Comparison of ENCODE assay signal across 10 cellular contexts in the genomic region with DNA sequence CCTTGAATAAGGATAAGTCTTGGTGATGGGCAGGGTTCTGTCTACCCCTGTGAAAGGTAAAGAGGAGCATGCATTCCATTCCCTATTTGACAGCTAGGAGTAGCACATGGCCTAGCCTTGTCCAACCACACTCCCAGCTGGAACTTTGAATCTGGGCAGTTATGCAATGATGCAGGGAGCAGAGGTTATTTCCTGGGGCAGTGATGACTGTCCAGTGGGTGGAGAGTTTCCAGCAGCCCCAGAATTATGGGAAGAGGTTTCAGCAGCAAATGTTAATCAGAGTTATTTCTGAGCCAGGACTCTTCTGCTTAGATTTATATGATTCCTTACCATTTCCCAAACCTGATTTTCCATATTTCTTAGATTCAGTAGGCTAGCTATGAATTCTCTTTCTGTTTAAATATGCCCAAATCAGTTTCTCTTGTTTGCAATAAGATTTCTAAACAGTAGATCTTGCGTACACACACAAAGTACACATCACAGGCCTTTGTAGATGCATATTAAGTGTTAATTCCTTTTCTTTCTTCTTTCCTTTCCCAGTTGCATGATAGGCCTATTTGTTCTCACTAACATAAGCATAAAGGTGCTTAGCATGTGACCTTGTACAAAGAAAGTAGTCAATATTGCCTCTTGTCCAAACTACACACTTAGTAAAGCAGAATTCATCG. TPM values are rescaled to one million over a fixed set of nuclear protein-coding genes. Genes with fewer than 3 reads are reported as not detected.
DNase-seq lines count a peak whose midpoint lies in the region; ATAC-seq and TF ChIP-seq lines count a peak whose summit lies in the region.
"Had no signal": no experiment of that assay in that cellular context is flagged by ENCODE, and none has a peak within 500 bp of the region (broad histone marks: within the 10 kb centered on the region; RNA-seq: fewer than 3 reads in every experiment).

No MANE protein-coding gene starts in this region.

- no peaks in the 10 kb centered on the region for H3K9me3 Mint-ChIP-seq in activated CD4-positive, alpha-beta memory T cell treated with anti-CD3 and anti-CD28 coated beads for 36 hours
- no peaks in the 10 kb centered on the region for H3K9me3 Mint-ChIP-seq in activated CD4-positive, alpha-beta memory T cell treated with anti-CD3 and anti-CD28 coated beads, Interleukin-2, amount 10 ng/mL, durations not matched to agents 7 days and 5 days
- H3K9me3 Mint-ChIP-seq in stimulated activated naive B cell treated with anti-CD40 and anti-IgM and Interleukin-4, amounts not matched to agents 10 μg/mL and 1 μg/mL and 100 μg/mL, for 72 hours, result no peaks in the 10 kb centered on the region
- no peaks in the 10 kb centered on the region for H3K9me3 Mint-ChIP-seq in progenitor cell of endocrine pancreas (ENCODE audit: low read depth)

- no peaks in the 10 kb centered on the region for H3K36me3 ChIP-seq in gastrocnemius medialis
- H3K36me3 ChIP-seq: neutrophil, WERI-Rb-1 had no signal

- CTCF ChIA-PET in activated CD4-positive, alpha-beta memory T cell treated with anti-CD3 and anti-CD28 coated beads for 36 hours (lab: Charles Lee), result interaction anchor here (0.6 kb wide), 1 partner anchor 27 kb away, joined by 3 read pairs; no protein-coding TSS in a partner anchor
- CTCF ChIA-PET in activated CD4-positive, alpha-beta memory T cell treated with anti-CD3 and anti-CD28 coated beads, Interleukin-2, amount 10 ng/mL, durations not matched to agents 7 days and 5 days (lab: Charles Lee), result no interaction called here

- intact Hi-C loops in activated CD4-positive, alpha-beta memory T cell treated with anti-CD3 and anti-CD28 coated beads for 36 hours (cut with micrococcal nuclease), result loop anchor here (1.0 kb wide), 1 partner anchor 18 kb away; the partner anchor contains the start of gene TXLNB
- intact Hi-C loops in gastrocnemius medialis (cut with DNase I; ENCODE audit: low total_unique reads), result no loop called here

- DNase-seq in activated CD4-positive, alpha-beta memory T cell treated with anti-CD3 and anti-CD28 coated beads for 36 hours, result no peak
- no peak for DNase-seq in activated CD4-positive, alpha-beta memory T cell treated with anti-CD3 and anti-CD28 coated beads, Interleukin-2, amount 10 ng/mL, durations not matched to agents 7 days and 5 days
- DNase-seq in NCI-H226, result peak; percentile 63
- peak; percentile 51 for DNase-seq in foreskin melanocyte
- DNase-seq in stimulated activated naive B cell treated with anti-CD40 and anti-IgM and Interleukin-4, amounts not matched to agents 10 μg/mL and 1 μg/mL and 100 μg/mL, for 72 hours, result no peak
- DNase-seq in NCI-H1436 treated with DMSO at 0.1 percent for 48 hours (lab: John Stamatoyannopoulos, UW), result no peak
- no peak for DNase-seq in progenitor cell of endocrine pancreas (ENCODE audit: low spot score, unreplicated experiment)
- DNase-seq in gastrocnemius medialis, result no peak
- DNase-seq: WERI-Rb-1 had no signal

- POLR2A ChIA-PET in activated CD4-positive, alpha-beta memory T cell treated with anti-CD3 and anti-CD28 coated beads for 36 hours (lab: Charles Lee), result interaction anchor here (1.6 kb wide), 2 partner anchors 18 to 49 kb away, joined by 3 to 7 read pairs; partner anchors contain the start of gene TXLNB
- POLR2A ChIA-PET in activated CD4-positive, alpha-beta memory T cell treated with anti-CD3 and anti-CD28 coated beads, Interleukin-2, amount 10 ng/mL, durations not matched to agents 7 days and 5 days (lab: Charles Lee), result interaction anchor here (2.0 kb wide), 1 partner anchor 18 kb away, joined by 8 read pairs; the partner anchor contains the start of gene TXLNB

- H3K27me3 ChIP-seq in gastrocnemius medialis, result no peaks in the 10 kb centered on the region
- H3K27me3 ChIP-seq: neutrophil had no signal

- TF ChIP-seq CTCF in progenitor cell of endocrine pancreas (IDR thresholded peaks at IDR 0.05; ENCODE audit: unreplicated experiment), result no peak
- no peak for TF ChIP-seq CTCF in gastrocnemius medialis (IDR thresholded peaks at IDR 0.05 in 4 of 5, conservative IDR thresholded peaks at IDR 0.05 in 1 of 5)

- peaks cover 23% of the 10 kb centered on the region for H3K4me1 Mint-ChIP-seq in activated CD4-positive, alpha-beta memory T cell treated with anti-CD3 and anti-CD28 coated beads for 36 hours (ENCODE audit: low read depth)
- peaks cover 6% of the 10 kb centered on the region for H3K4me1 Mint-ChIP-seq in activated CD4-positive, alpha-beta memory T cell treated with anti-CD3 and anti-CD28 coated beads, Interleukin-2, amount 10 ng/mL, durations not matched to agents 7 days and 5 days
- peaks cover 26 to 41% of the 10 kb centered on the region in 2 donors for H3K4me1 Mint-ChIP-seq in stimulated activated naive B cell treated with anti-CD40 and anti-IgM and Interleukin-4, amounts not matched to agents 10 μg/mL and 1 μg/mL and 100 μg/mL, for 72 hours
- peaks cover 7% of the 10 kb centered on the region for H3K4me1 Mint-ChIP-seq in progenitor cell of endocrine pancreas (ENCODE audit: low read depth)

- in situ Hi-C loops in gastrocnemius medialis (cut with MboI; ENCODE audit: low sequenced_read_pairs in 4 of 4), result no loop called here

- ATAC-seq in stimulated activated naive B cell treated with anti-CD40 and anti-IgM and Interleukin-4, amounts not matched to agents 10 μg/mL and 1 μg/mL and 100 μg/mL, for 72 hours (replicated peaks), result no peak
- ATAC-seq in gastrocnemius medialis, result no peak

- H3K9me3 ChIP-seq in gastrocnemius medialis, result no peaks in the 10 kb centered on the region
- H3K9me3 ChIP-seq: neutrophil had no signal

- no peak overlapping the region for H3K4me3 ChIP-seq in gastrocnemius medialis

- no peak for TF ChIP-seq POLR2A in gastrocnemius medialis (IDR thresholded peaks at IDR 0.05)

- H3K27ac Mint-ChIP-seq in activated CD4-positive, alpha-beta memory T cell treated with anti-CD3 and anti-CD28 coated beads for 36 hours, result peak overlapping the region; percentile 71
- H3K27ac Mint-ChIP-seq in activated CD4-positive, alpha-beta memory T cell treated with anti-CD3 and anti-CD28 coated beads, Interleukin-2, amount 10 ng/mL, durations not matched to agents 7 days and 5 days, result no peak overlapping the region
- H3K27ac Mint-ChIP-seq in stimulated activated naive B cell treated with anti-CD40 and anti-IgM and Interleukin-4, amounts not matched to agents 10 μg/mL and 1 μg/mL and 100 μg/mL, for 72 hours, result peak overlapping the region; percentile 91
- no peak overlapping the region for H3K27ac Mint-ChIP-seq in progenitor cell of endocrine pancreas

- no peaks in the 10 kb centered on the region for H3K36me3 Mint-ChIP-seq in activated CD4-positive, alpha-beta memory T cell treated with anti-CD3 and anti-CD28 coated beads for 36 hours
- H3K36me3 Mint-ChIP-seq in activated CD4-positive, alpha-beta memory T cell treated with anti-CD3 and anti-CD28 coated beads, Interleukin-2, amount 10 ng/mL, durations not matched to agents 7 days and 5 days (ENCODE audit: low read depth), result no peaks in the 10 kb centered on the region
- no peaks in the 10 kb centered on the region for H3K36me3 Mint-ChIP-seq in stimulated activated naive B cell treated with anti-CD40 and anti-IgM and Interleukin-4, amounts not matched to agents 10 μg/mL and 1 μg/mL and 100 μg/mL, for 72 hours
- H3K36me3 Mint-ChIP-seq in progenitor cell of endocrine pancreas (ENCODE audit: insufficient read depth), result no peaks in the 10 kb centered on the region

- H3K4me1 ChIP-seq in gastrocnemius medialis, result no peaks in the 10 kb centered on the region

- H3K27ac ChIP-seq in gastrocnemius medialis, result no peak overlapping the region
- H3K27ac ChIP-seq: neutrophil, WERI-Rb-1 had no signal

- H3K27me3 Mint-ChIP-seq in activated CD4-positive, alpha-beta memory T cell treated with anti-CD3 and anti-CD28 coated beads for 36 hours, result no peaks in the 10 kb centered on the region
- H3K27me3 Mint-ChIP-seq in activated CD4-positive, alpha-beta memory T cell treated with anti-CD3 and anti-CD28 coated beads, Interleukin-2, amount 10 ng/mL, durations not matched to agents 7 days and 5 days, result peaks cover 5% of the 10 kb centered on the region
- no peaks in the 10 kb centered on the region for H3K27me3 Mint-ChIP-seq in stimulated activated naive B cell treated with anti-CD40 and anti-IgM and Interleukin-4, amounts not matched to agents 10 μg/mL and 1 μg/mL and 100 μg/mL, for 72 hours
- H3K27me3 Mint-ChIP-seq in progenitor cell of endocrine pancreas, result no peaks in the 10 kb centered on the region

- H3K4me3 Mint-ChIP-seq in activated CD4-positive, alpha-beta memory T cell treated with anti-CD3 and anti-CD28 coated beads for 36 hours, result no peak overlapping the region
- no peak overlapping the region for H3K4me3 Mint-ChIP-seq in activated CD4-positive, alpha-beta memory T cell treated with anti-CD3 and anti-CD28 coated beads, Interleukin-2, amount 10 ng/mL, durations not matched to agents 7 days and 5 days
- peak overlapping the region; percentile 58 to 65 for H3K4me3 Mint-ChIP-seq in stimulated activated naive B cell treated with anti-CD40 and anti-IgM and Interleukin-4, amounts not matched to agents 10 μg/mL and 1 μg/mL and 100 μg/mL, for 72 hours
- H3K4me3 Mint-ChIP-seq in progenitor cell of endocrine pancreas (ENCODE audit: low read depth), result no peak overlapping the region

RNA-seq across cellular contexts. Expression of gene TXLNB, which starts 17.3 kb away (rescaled TPM):
- under 1 TPM; 0.17 to 0.31 TPM for total RNA-seq in activated CD4-positive, alpha-beta memory T cell treated with anti-CD3 and anti-CD28 coated beads for 36 hours
- total RNA-seq in activated CD4-positive, alpha-beta memory T cell treated with anti-CD3 and anti-CD28 coated beads, Interleukin-2, amount 10 ng/mL, durations not matched to agents 7 days and 5 days, result under 1 TPM; 0.60 to 0.90 TPM
- total RNA-seq in progenitor cell of endocrine pancreas (not detected in 2 replicates), gastrocnemius medialis (100 to 1,000 TPM in 2 of 4 donors, 10 to 100 TPM in 2; 58.3 to 197 (median 124) TPM)

Comparison
In these comparisons a context has a peak if more than half of its experiments do, and no peak if none do; other contexts are left out.
1. H3K27ac Mint-ChIP-seq: peak in activated CD4-positive, alpha-beta memory T cell treated with anti-CD3 and anti-CD28 coated beads for 36 hours (single experiment) and stimulated activated naive B cell treated with anti-CD40 and anti-IgM and Interleukin-4, amounts not matched to agents 10 μg/mL and 1 μg/mL and 100 μg/mL, for 72 hours (single experiment); none in activated CD4-positive, alpha-beta memory T cell treated with anti-CD3 and anti-CD28 coated beads, Interleukin-2, amount 10 ng/mL, durations not matched to agents 7 days and 5 days (single experiment) and progenitor cell of endocrine pancreas (single experiment).
2. DNase-seq: peak in NCI-H226 (single experiment) and foreskin melanocyte (single experiment); none in activated CD4-positive, alpha-beta memory T cell treated with anti-CD3 and anti-CD28 coated beads for 36 hours (single experiment), activated CD4-positive, alpha-beta memory T cell treated with anti-CD3 and anti-CD28 coated beads, Interleukin-2, amount 10 ng/mL, durations not matched to agents 7 days and 5 days (single experiment), stimulated activated naive B cell treated with anti-CD40 and anti-IgM and Interleukin-4, amounts not matched to agents 10 μg/mL and 1 μg/mL and 100 μg/mL, for 72 hours (single experiment), NCI-H1436 treated with DMSO at 0.1 percent for 48 hours (single experiment), progenitor cell of endocrine pancreas (single experiment) and gastrocnemius medialis (0 of 2).
3. H3K4me3 Mint-ChIP-seq: peak in stimulated activated naive B cell treated with anti-CD40 and anti-IgM and Interleukin-4, amounts not matched to agents 10 μg/mL and 1 μg/mL and 100 μg/mL, for 72 hours (2 of 2); none in activated CD4-positive, alpha-beta memory T cell treated with anti-CD3 and anti-CD28 coated beads for 36 hours (single experiment), activated CD4-positive, alpha-beta memory T cell treated with anti-CD3 and anti-CD28 coated beads, Interleukin-2, amount 10 ng/mL, durations not matched to agents 7 days and 5 days (single experiment) and progenitor cell of endocrine pancreas (single experiment).
4. RNA of gene TXLNB, which starts 17.3 kb away (total RNA-seq): 58.3 to 197 TPM in gastrocnemius medialis; 0.60 to 0.90 TPM in activated CD4-positive, alpha-beta memory T cell treated with anti-CD3 and anti-CD28 coated beads, Interleukin-2, amount 10 ng/mL, durations not matched to agents 7 days and 5 days, 0.17 to 0.31 TPM in activated CD4-positive, alpha-beta memory T cell treated with anti-CD3 and anti-CD28 coated beads for 36 hours and not detected in progenitor cell of endocrine pancreas; every median in the first group is over 10 times any median in the second.